ENCODE assay signal across 2 cellular contexts in genomic region chr22:41040483-41040882, GRCh38.
TF ChIP-seq lines count a peak whose summit lies in the region.

No MANE protein-coding gene starts in this region.

TF ChIP-seq in IMR-90, 13 proteins besides CTCF, POLR2A, EP300 and RAD21:
- TF ChIP-seq ELK1 (IDR thresholded peaks at IDR 0.05; ENCODE audit: borderline replicate concordance, low read depth, low read length) (no peak), CHD1 (IDR thresholded peaks at IDR 0.05; ENCODE audit: low read depth, low read length) (no peak), RFX5 (IDR thresholded peaks at IDR 0.05; ENCODE audit: low read depth, low read length) (no peak), CEBPB (IDR thresholded peaks at IDR 0.05; ENCODE audit: low read depth, low read length) (peak; percentile 55), RCOR1 (IDR thresholded peaks at IDR 0.05; ENCODE audit: insufficient replicate concordance, low read length) (no peak)

TF ChIP-seq in H1, 55 proteins besides CTCF, POLR2A, EP300 and RAD21:
- TF ChIP-seq CEBPB (IDR thresholded peaks at IDR 0.05; ENCODE audit: low read depth, low read length) (peak; percentile 21; the same call in 1 of the 2 replicates), USF2 (IDR thresholded peaks at IDR 0.05; ENCODE audit: low read length) (no peak), KDM4A (IDR thresholded peaks at IDR 0.05; ENCODE audit: low read depth, low read length, severe bottlenecking) (no peak)
